ENCODE assay signal across 9 cellular contexts in genomic region chr5:76790632-76791290, GRCh38. TPM values are rescaled to one million over a fixed set of nuclear protein-coding genes. Genes with fewer than 3 reads are reported as not detected.
DNase-seq lines count a peak whose midpoint lies in the region; ATAC-seq and TF ChIP-seq lines count a peak whose summit lies in the region.
"Had no signal": no experiment of that assay in that cellular context is flagged by ENCODE, and none has a peak within 500 bp of the region (broad histone marks: within the 10 kb centered on the region; RNA-seq: fewer than 3 reads in every experiment).

No MANE protein-coding gene starts in this region.

- H3K4me1 ChIP-seq in DND-41 (ENCODE audit: insufficient read depth, low read length) = no peaks in the 10 kb centered on the region
- H3K4me1 ChIP-seq in Panc1 (ENCODE audit: control insufficient read depth, insufficient read depth, low read length) = peaks cover 22% of the 10 kb centered on the region
- no peaks in the 10 kb centered on the region for H3K4me1 ChIP-seq in trophoblast cell (ENCODE audit: control insufficient read depth in 1 of 2, insufficient read depth in 2 of 2, low read length in 2 of 2)

- H3K4me3 ChIP-seq in DND-41 (ENCODE audit: low read depth in 1 of 2, low read length in 2 of 2) (no peak overlapping the region), Panc1 (ENCODE audit: low read depth in 2 of 2, low read length in 2 of 2) (no peak overlapping the region), choroid plexus epithelial cell (ENCODE audit: low read depth, low read length) (no peak overlapping the region), neural cell (ENCODE audit: low read length) (no peak overlapping the region), trophoblast cell (ENCODE audit: low read depth, low read length) (no peak overlapping the region)

- no peaks in the 10 kb centered on the region for H3K79me2 ChIP-seq in DND-41 (ENCODE audit: insufficient read depth, low read length)
- H3K79me2 ChIP-seq in neural cell (replicated peaks; ENCODE audit: insufficient read depth, low read length) = no peaks in the 10 kb centered on the region
- no peaks in the 10 kb centered on the region for H3K79me2 ChIP-seq in trophoblast cell (ENCODE audit: control insufficient read depth, insufficient read depth, low read length, poor library complexity)

- no peak for TF ChIP-seq RAD21 in neural cell (conservative IDR thresholded peaks at IDR 0.05)

- no peak overlapping the region for H3K23ac ChIP-seq in trophoblast cell (ENCODE audit: low read length)

- intact Hi-C loops in Panc1 (cut with micrococcal nuclease; ENCODE audit: unreplicated experiment) = no loop called here

- H3K9me3 ChIP-seq in DND-41 (ENCODE audit: insufficient read depth, low read length, severe bottlenecking) (no peaks in the 10 kb centered on the region), Panc1 (ENCODE audit: control insufficient read depth, insufficient read depth, low read depth, low read length) (peaks cover 10% of the 10 kb centered on the region; the same call in 1 of the 2 replicates), neural cell (ENCODE audit: low read length) (no peaks in the 10 kb centered on the region), trophoblast cell (ENCODE audit: insufficient read depth, low read depth, low read length) (no peaks in the 10 kb centered on the region)

- H2AFZ ChIP-seq in DND-41 (ENCODE audit: low read depth, low read length) (no peak overlapping the region), neural cell (ENCODE audit: low read depth, low read length) (peak overlapping the region; percentile 27), trophoblast cell (ENCODE audit: insufficient read depth, low read length, poor library complexity) (no peak overlapping the region)

- H4K91ac ChIP-seq in trophoblast cell (ENCODE audit: low read depth, low read length) = no peak overlapping the region

- H3K9ac ChIP-seq in DND-41 (ENCODE audit: low read depth, low read length) = no peak overlapping the region
- H3K9ac ChIP-seq in neural cell (ENCODE audit: low read length) = peak overlapping the region; percentile 3
- H3K9ac ChIP-seq in trophoblast cell (ENCODE audit: low read length) = no peak overlapping the region

- CTCF ChIA-PET in Panc1 (lab: Charles Lee) = interaction anchor here (0.6 to 1.7 kb wide), 2 partner anchors 16 to 32 kb away, joined by 3 to 5 read pairs; no protein-coding TSS in a partner anchor

- H3K9me2 ChIP-seq in neural cell (ENCODE audit: insufficient read depth, low read length) = no peaks in the 10 kb centered on the region

- POLR2A ChIA-PET in Panc1 (lab: Charles Lee) = interaction anchor here (0.5 to 1.4 kb wide), 2 partner anchors 15 to 1147 kb away, joined by 4 to 6 read pairs; no protein-coding TSS in a partner anchor

- H3K36me3 ChIP-seq in DND-41 (ENCODE audit: insufficient read depth, low read length) (no peaks in the 10 kb centered on the region), Panc1 (ENCODE audit: control insufficient read depth, insufficient read depth, low read length) (no peaks in the 10 kb centered on the region), neural cell (ENCODE audit: insufficient read depth, low read length) (no peaks in the 10 kb centered on the region), trophoblast cell (ENCODE audit: control insufficient read depth in 1 of 2, insufficient read depth in 2 of 2, low read length in 2 of 2) (no peaks in the 10 kb centered on the region)

- H4K12ac ChIP-seq in trophoblast cell (ENCODE audit: low read depth, low read length) = no peak overlapping the region

- no peaks in the 10 kb centered on the region for H4K20me1 ChIP-seq in DND-41 (ENCODE audit: insufficient read depth, low read length)
- no peaks in the 10 kb centered on the region for H4K20me1 ChIP-seq in neural cell (ENCODE audit: insufficient read depth)

- in situ Hi-C loops in Panc1 (cut with HindIII; ENCODE audit: low pct_unique_long_range_greater_than_20kb, low sequenced_read_pairs) = no loop called here

- ATAC-seq in DND-41 (ENCODE audit: insufficient read depth, low read depth) (0 out of 3 replicates have a peak, but pooled peaks have one; percentile 35), Panc1 (peak; percentile 89), GM18858 (IDR thresholded peaks at IDR 0.05; ENCODE audit: unreplicated experiment) (no peak)

- no peak overlapping the region for H3K18ac ChIP-seq in trophoblast cell (ENCODE audit: low read length)

- H3K14ac ChIP-seq in trophoblast cell (ENCODE audit: low read length) = no peak overlapping the region

- no peaks in the 10 kb centered on the region for H3K79me1 ChIP-seq in trophoblast cell (ENCODE audit: low read length)

- H3K27ac ChIP-seq in DND-41 (ENCODE audit: low read length) (no peak overlapping the region), Panc1 (ENCODE audit: low read length) (peak overlapping the region; percentile 91), neural cell (ENCODE audit: low read length) (no peak overlapping the region), trophoblast cell (ENCODE audit: low read depth, low read length) (no peak overlapping the region)

- no peaks in the 10 kb centered on the region for H3K27me3 ChIP-seq in DND-41 (ENCODE audit: insufficient read depth, low read length, poor library complexity)
- no peaks in the 10 kb centered on the region for H3K27me3 ChIP-seq in Panc1 (ENCODE audit: control insufficient read depth, insufficient read depth, low read length)
- no peaks in the 10 kb centered on the region for H3K27me3 ChIP-seq in neural cell (ENCODE audit: insufficient read depth, low read depth, low read length)
- H3K27me3 ChIP-seq in trophoblast cell (ENCODE audit: insufficient read depth, low read length) = no peaks in the 10 kb centered on the region

- H2BK12ac ChIP-seq in trophoblast cell (ENCODE audit: low read length) = no peak overlapping the region

- BruUV-seq in Panc1 (replicated peaks; lab: Mats Ljungman, UMichigan) = no TSS peak

- TF ChIP-seq CTCF in DND-41 (IDR thresholded peaks at IDR 0.05; ENCODE audit: borderline replicate concordance, extremely low read depth, low read length, poor library complexity, severe bottlenecking) (no peak), Panc1 (IDR thresholded peaks at IDR 0.05) (no peak), choroid plexus epithelial cell (conservative IDR thresholded peaks at IDR 0.05; ENCODE audit: low read depth, low read length) (no peak), neural cell (IDR thresholded peaks at IDR 0.05; ENCODE audit: poor library complexity, severe bottlenecking) (no peak)

- no peak overlapping the region for H2BK120ac ChIP-seq in trophoblast cell (ENCODE audit: insufficient read depth, low read length, poor library complexity)

- H2BK5ac ChIP-seq in trophoblast cell (ENCODE audit: low read depth, low read length, poor library complexity) = no peak overlapping the region

- H4K8ac ChIP-seq in trophoblast cell (ENCODE audit: low read depth, low read length) = no peak overlapping the region

- H3K4me2 ChIP-seq in DND-41 (ENCODE audit: insufficient read depth, low read length) = no peak overlapping the region
- no peak overlapping the region for H3K4me2 ChIP-seq in neural cell (ENCODE audit: low read length)
- H3K4me2 ChIP-seq in trophoblast cell (ENCODE audit: low read length) = no peak overlapping the region

- no CpG with 5 or more reads among the region's 3 CpGs for WGBS in trophoblast cell (ENCODE audit: extremely low coverage, insufficient coverage, insufficient read length)

- TF ChIP-seq EP300 in neural cell (conservative IDR thresholded peaks at IDR 0.05; ENCODE audit: poor library complexity, severe bottlenecking) = no peak

- H3F3A ChIP-seq in neural cell (ENCODE audit: insufficient read depth, low read length, poor library complexity, severe bottlenecking) = no peaks in the 10 kb centered on the region

- H2AK5ac ChIP-seq in trophoblast cell (ENCODE audit: low read length) = no peak overlapping the region

- no peak overlapping the region for H3K4ac ChIP-seq in trophoblast cell (ENCODE audit: low read depth, low read length)

- DNase-seq in DND-41 (no peak), Panc1 (ENCODE audit: low read depth, low spot score) (peak; percentile 98), choroid plexus epithelial cell (ENCODE audit: low read depth) (peak; percentile 98), NCI-H526 treated with DMSO at 0.1 percent for 48 hours (lab: John Stamatoyannopoulos, UW) (no peak), NCI-H345 treated with DMSO at 0.1 percent for 48 hours (lab: John Stamatoyannopoulos, UW; ENCODE audit: unreplicated experiment) (no peak), trophoblast cell (no peak)

TF ChIP-seq in neural cell, 6 proteins besides CTCF, POLR2A, EP300 and RAD21 (continues in another document):
- TF ChIP-seq MXI1 (conservative IDR thresholded peaks at IDR 0.05; ENCODE audit: poor library complexity, severe bottlenecking) (no peak), EZH2 (IDR thresholded peaks at IDR 0.05; ENCODE audit: borderline replicate concordance, insufficient read depth, low read length, poor library complexity, severe bottlenecking) (no peak), POLR2AphosphoS5 (IDR thresholded peaks at IDR 0.05) (no peak), SMC3 (conservative IDR thresholded peaks at IDR 0.05; ENCODE audit: poor library complexity) (no peak), TAF1 (IDR thresholded peaks at IDR 0.05; ENCODE audit: low read depth) (no peak)

RNA-seq across cellular contexts. Expression of gene F2RL1, which starts 28.1 kb away (rescaled TPM):
- total RNA-seq in Panc1 (2021; ENCODE audit: unreplicated experiment) = 65.9 TPM
- polyA plus RNA-seq in Panc1 (2012; ENCODE audit: insufficient read length) = 26.8 TPM
- 0.12 and 0.78 TPM in 2 replicates for polyA plus RNA-seq in neural cell
- polyA minus RNA-seq in neural cell = 0.73 and 1.2 TPM in 2 replicates
- 13.8 and 14.8 TPM in 2 replicates for polyA plus RNA-seq in trophoblast cell (2013)

RNA-seq across cellular contexts. Expression of gene S100Z, which starts 59.1 kb away (rescaled TPM):
- not detected for total RNA-seq in Panc1 (2021; ENCODE audit: unreplicated experiment)
- not detected for polyA plus RNA-seq in Panc1 (2012; ENCODE audit: insufficient read length)
- not detected in 2 replicates for polyA plus RNA-seq in neural cell
- polyA minus RNA-seq in neural cell = not detected in 2 replicates
- polyA plus RNA-seq in trophoblast cell (2013) = 0.03 TPM in 1 of 2 replicates, not detected in the other
- total RNA-seq: lower leg skin had no signal

Comparison
In these comparisons a context has a peak if more than half of its experiments do, and no peak if none do; other contexts are left out.
1. DNase-seq: peak in Panc1 (single experiment) and choroid plexus epithelial cell (single experiment); none in DND-41 (single experiment), NCI-H526 treated with DMSO at 0.1 percent for 48 hours (single experiment), NCI-H345 treated with DMSO at 0.1 percent for 48 hours (single experiment) and trophoblast cell (0 of 2).